24 cellular contexts compared by ENCODE assay signal in the genomic region with DNA sequence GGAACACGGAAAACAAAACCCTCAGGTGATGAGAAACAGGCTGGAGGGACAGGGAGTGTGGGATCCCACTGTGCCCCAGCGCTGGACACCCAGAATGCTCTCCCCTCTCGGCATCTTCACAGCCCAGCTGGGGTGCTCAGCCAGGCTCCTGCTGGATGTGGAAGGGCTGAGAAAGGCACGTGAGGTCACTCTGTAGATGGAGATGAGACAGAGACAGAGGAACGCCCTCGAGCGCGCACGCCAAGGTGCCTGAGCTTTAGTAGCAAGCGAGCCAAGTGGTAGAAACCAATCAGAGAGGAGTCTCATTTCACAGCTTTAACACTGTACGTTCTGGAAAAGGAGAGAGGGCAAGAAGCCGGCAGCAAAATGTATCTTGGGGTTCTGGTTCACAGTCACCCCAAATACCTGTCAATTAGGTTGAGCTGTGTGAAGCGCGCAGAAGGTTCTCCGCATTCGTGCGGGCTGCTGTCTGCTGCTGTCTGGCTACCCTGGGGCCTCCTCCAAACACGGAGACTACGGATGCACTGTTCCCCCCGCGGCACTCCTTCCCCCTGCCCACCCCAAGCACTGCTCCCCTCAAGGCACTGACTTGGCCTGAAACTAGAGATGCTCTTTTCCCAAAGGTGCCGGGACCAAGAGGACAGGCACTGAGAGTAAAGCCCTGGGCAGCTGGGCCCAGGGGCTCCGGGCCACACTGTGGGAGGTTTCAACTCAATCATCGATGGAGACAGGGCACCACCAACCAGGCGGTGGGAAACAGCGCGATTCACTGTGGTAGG.
"Had no signal": no experiment of that assay in that cellular context is flagged by ENCODE, and none has a peak within 500 bp of the region (broad histone marks: within the 10 kb centered on the region; RNA-seq: fewer than 3 reads in every experiment).

No MANE protein-coding gene starts in this region.

- H3K9me3 ChIP-seq: gastrocnemius medialis, left lung, mucosa of descending colon, prostate gland, right lobe of liver, transverse colon had no signal

- DNase-seq: activated B cell treated with CpG ODN at 0.5 μM for 24 hours; activated CD4-positive, alpha-beta T cell treated with anti-CD3 and anti-CD28 coated beads, Interleukin-2, amount 10 ng/mL, durations not matched to agents 24 days and 14 days; activated CD8-positive, alpha-beta memory T cell treated with anti-CD3 and anti-CD28 coated beads, Interleukin-2, amount 50 U/mL, for 48 hours; activated naive CD8-positive, alpha-beta T cell treated with anti-CD3 and anti-CD28 coated beads for 36 hours; amygdala; brain microvascular endothelial cell; gastrocnemius medialis; hippocampal formation; kidney; left lung; mammary epithelial cell; naive thymus-derived CD4-positive, alpha-beta T cell; nucleus accumbens; right lobe of liver; stimulated activated CD4-positive, alpha-beta T cell treated with anti-CD3 and anti-CD28 coated beads, Interleukin-4, amount 100 ng/mL, for 4 hours; stimulated activated CD8-positive, alpha-beta memory T cell treated with anti-CD3 and anti-CD28 coated beads, Interleukin-4, amount 100 ng/mL, for 48 hours; stimulated activated naive CD4-positive, alpha-beta T cell treated with Interleukin-2 at 50 U/mL for 16 hours; substantia nigra; SW 1271; transverse colon had no signal

- H3K9me3 Mint-ChIP-seq: activated B cell treated with CpG ODN at 0.5 μM for 24 hours; activated CD4-positive, alpha-beta T cell treated with anti-CD3 and anti-CD28 coated beads, Interleukin-2, amount 10 ng/mL, durations not matched to agents 24 days and 14 days; activated naive CD8-positive, alpha-beta T cell treated with anti-CD3 and anti-CD28 coated beads for 36 hours; naive thymus-derived CD4-positive, alpha-beta T cell had no signal

- FAIRE-seq: kidney, TTC549 had no signal

- ATAC-seq: gastrocnemius medialis; left lung; mucosa of descending colon; naive thymus-derived CD4-positive, alpha-beta T cell; right lobe of liver had no signal

- H3K36me3 Mint-ChIP-seq: activated naive CD8-positive, alpha-beta T cell treated with anti-CD3 and anti-CD28 coated beads for 36 hours; naive thymus-derived CD4-positive, alpha-beta T cell had no signal

- H3K4me3 Mint-ChIP-seq: activated B cell treated with CpG ODN at 0.5 μM for 24 hours; activated CD4-positive, alpha-beta T cell treated with anti-CD3 and anti-CD28 coated beads, Interleukin-2, amount 10 ng/mL, durations not matched to agents 24 days and 14 days; activated naive CD8-positive, alpha-beta T cell treated with anti-CD3 and anti-CD28 coated beads for 36 hours; naive thymus-derived CD4-positive, alpha-beta T cell had no signal

- H3K36me3 ChIP-seq: brain microvascular endothelial cell, gastrocnemius medialis, prostate gland, right lobe of liver, transverse colon had no signal

- H3K27me3 Mint-ChIP-seq: activated naive CD8-positive, alpha-beta T cell treated with anti-CD3 and anti-CD28 coated beads for 36 hours had no signal

- H3K27ac ChIP-seq: gastrocnemius medialis, left lung, prostate gland, right lobe of liver, transverse colon had no signal

- H3K27ac Mint-ChIP-seq: activated B cell treated with CpG ODN at 0.5 μM for 24 hours; activated CD4-positive, alpha-beta T cell treated with anti-CD3 and anti-CD28 coated beads, Interleukin-2, amount 10 ng/mL, durations not matched to agents 24 days and 14 days; activated naive CD8-positive, alpha-beta T cell treated with anti-CD3 and anti-CD28 coated beads for 36 hours; naive thymus-derived CD4-positive, alpha-beta T cell had no signal

- H3K4me3 ChIP-seq: gastrocnemius medialis, left lung, mucosa of descending colon, prostate gland, right lobe of liver, smooth muscle cell, transverse colon had no signal

- H3K4me2 ChIP-seq: smooth muscle cell had no signal

- H3K4me1 Mint-ChIP-seq: activated B cell treated with CpG ODN at 0.5 μM for 24 hours; activated CD4-positive, alpha-beta T cell treated with anti-CD3 and anti-CD28 coated beads, Interleukin-2, amount 10 ng/mL, durations not matched to agents 24 days and 14 days; activated naive CD8-positive, alpha-beta T cell treated with anti-CD3 and anti-CD28 coated beads for 36 hours; naive thymus-derived CD4-positive, alpha-beta T cell had no signal

- H3K27me3 ChIP-seq: brain microvascular endothelial cell, gastrocnemius medialis, left lung, right lobe of liver, transverse colon had no signal
